Comparison of ENCODE assay signal across 13 cellular contexts in the genomic region with DNA sequence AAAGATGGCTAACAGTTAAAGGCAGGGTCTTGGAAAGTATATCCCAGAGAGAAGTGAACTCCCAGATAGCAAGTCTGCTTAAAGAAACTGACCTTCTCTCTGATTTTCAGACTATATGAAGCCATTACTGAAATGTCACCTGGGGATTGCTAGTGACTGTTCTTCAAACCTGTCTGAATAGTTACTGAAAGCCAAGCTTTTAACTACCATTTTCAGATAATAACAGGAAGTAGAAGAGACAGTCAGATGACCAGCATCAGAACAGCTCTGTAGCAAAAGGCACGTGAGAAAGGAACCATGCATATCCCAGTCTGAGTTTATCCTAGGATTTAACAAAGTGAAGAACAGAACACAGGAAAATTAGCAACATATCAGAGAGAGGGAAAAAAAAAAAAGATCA.
"Had no signal": no experiment of that assay in that cellular context is flagged by ENCODE, and none has a peak within 500 bp of the region (broad histone marks: within the 10 kb centered on the region; RNA-seq: fewer than 3 reads in every experiment).

No MANE protein-coding gene starts in this region.

- H3K27ac Mint-ChIP-seq: activated CD4-positive, alpha-beta T cell treated with anti-CD3 and anti-CD28 coated beads, Interleukin-2, amount 10 ng/mL, durations not matched to agents 7 days and 5 days; activated naive CD4-positive, alpha-beta T cell treated with anti-CD3 and anti-CD28 coated beads for 36 hours; activated T-helper 17 cell treated with anti-CD3 and anti-CD28 coated beads, Interleukin-2, amount 50 U/mL, for 72 hours; natural killer cell treated with Interleukin-12 subunit alpha and Interleukin-12 subunit beta and Interleukin-15 and Interleukin-18, amount 100 ng/mL, for 72 hours; T-helper 1 cell treated with Interleukin-12 subunit alpha and Interleukin-12 subunit beta and Interleukin-4 antibody, amounts not matched to agents 30 μg/mL and 1 μg/mL, for 36 hours had no signal

- ATAC-seq: activated T-helper 17 cell treated with anti-CD3 and anti-CD28 coated beads, Interleukin-2, amount 50 U/mL, for 72 hours; natural killer cell treated with Interleukin-12 subunit alpha and Interleukin-12 subunit beta and Interleukin-15 and Interleukin-18, amount 100 ng/mL, for 72 hours had no signal

- DNase-seq: activated CD4-positive, alpha-beta T cell treated with anti-CD3 and anti-CD28 coated beads, Interleukin-2, amount 10 ng/mL, durations not matched to agents 7 days and 5 days; activated naive CD4-positive, alpha-beta T cell treated with anti-CD3 and anti-CD28 coated beads for 36 hours; activated T-cell treated with anti-CD3 and anti-CD28 coated beads for 4 hours; effector CD8-positive, alpha-beta T cell; hypothalamus; nucleus accumbens; stimulated activated CD4-positive, alpha-beta T cell treated with anti-CD3 and anti-CD28 coated beads, Interleukin-12 subunit alpha, Interleukin-12 subunit beta, amount 100 ng/mL, for 4 hours; stimulated activated naive CD4-positive, alpha-beta T cell had no signal

- H3K4me1 Mint-ChIP-seq: activated CD4-positive, alpha-beta T cell treated with anti-CD3 and anti-CD28 coated beads, Interleukin-2, amount 10 ng/mL, durations not matched to agents 7 days and 5 days; activated T-helper 17 cell treated with anti-CD3 and anti-CD28 coated beads, Interleukin-2, amount 50 U/mL, for 72 hours had no signal

- H3K4me3 Mint-ChIP-seq: activated CD4-positive, alpha-beta T cell treated with anti-CD3 and anti-CD28 coated beads, Interleukin-2, amount 10 ng/mL, durations not matched to agents 7 days and 5 days; activated naive CD4-positive, alpha-beta T cell treated with anti-CD3 and anti-CD28 coated beads for 36 hours; activated T-helper 17 cell treated with anti-CD3 and anti-CD28 coated beads, Interleukin-2, amount 50 U/mL, for 72 hours; natural killer cell treated with Interleukin-12 subunit alpha and Interleukin-12 subunit beta and Interleukin-15 and Interleukin-18, amount 100 ng/mL, for 72 hours; T-helper 1 cell treated with Interleukin-12 subunit alpha and Interleukin-12 subunit beta and Interleukin-4 antibody, amounts not matched to agents 30 μg/mL and 1 μg/mL, for 36 hours had no signal

- H3K36me3 Mint-ChIP-seq: natural killer cell treated with Interleukin-12 subunit alpha and Interleukin-12 subunit beta and Interleukin-15 and Interleukin-18, amount 100 ng/mL, for 72 hours had no signal

- H3K4me1 ChIP-seq: sigmoid colon had no signal

- H3K36me3 ChIP-seq: sigmoid colon had no signal

- H3K27me3 ChIP-seq: sigmoid colon had no signal

- H3K9me3 ChIP-seq: sigmoid colon had no signal

- H3K9me3 Mint-ChIP-seq: activated CD4-positive, alpha-beta T cell treated with anti-CD3 and anti-CD28 coated beads, Interleukin-2, amount 10 ng/mL, durations not matched to agents 7 days and 5 days; activated naive CD4-positive, alpha-beta T cell treated with anti-CD3 and anti-CD28 coated beads for 36 hours; activated T-helper 17 cell treated with anti-CD3 and anti-CD28 coated beads, Interleukin-2, amount 50 U/mL, for 72 hours; natural killer cell treated with Interleukin-12 subunit alpha and Interleukin-12 subunit beta and Interleukin-15 and Interleukin-18, amount 100 ng/mL, for 72 hours; T-helper 1 cell treated with Interleukin-12 subunit alpha and Interleukin-12 subunit beta and Interleukin-4 antibody, amounts not matched to agents 30 μg/mL and 1 μg/mL, for 36 hours had no signal

- H3K27ac ChIP-seq: sigmoid colon had no signal

- H3K4me3 ChIP-seq: coronary artery, sigmoid colon had no signal
